1 cellular context compared by ENCODE assay signal in genomic region chr5:41433552-41434181, GRCh38.
TF ChIP-seq lines count a peak whose summit lies in the region.

No MANE protein-coding gene starts in this region.

TF ChIP-seq in neural cell, 6 proteins besides CTCF, POLR2A, EP300 and RAD21:
- TF ChIP-seq REST (IDR thresholded peaks at IDR 0.05; ENCODE audit: borderline replicate concordance) (no peak), SMC3 (conservative IDR thresholded peaks at IDR 0.05; ENCODE audit: poor library complexity) (no peak), TAF1 (IDR thresholded peaks at IDR 0.05; ENCODE audit: low read depth) (no peak), MXI1 (conservative IDR thresholded peaks at IDR 0.05; ENCODE audit: poor library complexity, severe bottlenecking) (no peak), EZH2 (IDR thresholded peaks at IDR 0.05; ENCODE audit: borderline replicate concordance, insufficient read depth, low read length, poor library complexity, severe bottlenecking) (no peak), POLR2AphosphoS5 (IDR thresholded peaks at IDR 0.05) (no peak)
